In genomic region chr12:2834581-2835491, GRCh38 we compare ENCODE assay signal across 10 cellular contexts. TPM values are rescaled to one million over a fixed set of nuclear protein-coding genes. Genes with fewer than 3 reads are reported as not detected.
A peak's percentile ranks its signal among the peaks of the same experiment; 100 is the strongest.
DNase-seq lines count a peak whose midpoint lies in the region; ATAC-seq and TF ChIP-seq lines count a peak whose summit lies in the region.
"Had no signal": no experiment of that assay in that cellular context is flagged by ENCODE, and none has a peak within 500 bp of the region (broad histone marks: within the 10 kb centered on the region; RNA-seq: fewer than 3 reads in every experiment).

NRIP2 (minus strand) TSS chr12:2835035; CDS start chr12:2834983, 52 bp downstream.

- H2BK5ac ChIP-seq in mesendoderm (ENCODE audit: low read length): no peak within 1 kb of the TSS

- no peaks in the 10 kb centered on the region for H3K79me1 ChIP-seq in mesendoderm (ENCODE audit: low read length)

- no peaks in the 10 kb centered on the region for H3K9me3 ChIP-seq in uterus
- H3K9me3 ChIP-seq: BLaER1 treated with 17β-estradiol and CSF1 and Interleukin-3, amounts not matched to agents 10 nM and 100 nM had no signal

- no peak within 1 kb of the TSS for H4K5ac ChIP-seq in mesendoderm (ENCODE audit: low read length)

- H3K36me3 Mint-ChIP-seq in activated naive CD4-positive, alpha-beta T cell treated with anti-CD3 and anti-CD28 coated beads, Interleukin-2, amount 50 U/mL, for 24 hours: peaks cover 18% of the 10 kb centered on the region
- H3K36me3 Mint-ChIP-seq in activated naive CD4-positive, alpha-beta T cell treated with anti-CD3 and anti-CD28 coated beads, Interleukin-2, amount 10 ng/mL, durations not matched to agents 7 days and 5 days: peaks cover 12% of the 10 kb centered on the region
- peaks cover 20% of the 10 kb centered on the region for H3K36me3 Mint-ChIP-seq in effector memory CD8-positive, alpha-beta T cell (ENCODE audit: insufficient read depth)

- H3K4me1 ChIP-seq in mesendoderm (ENCODE audit: control insufficient read depth, low read depth, low read length) (no peaks in the 10 kb centered on the region), uterus (peaks cover 0 to 8% of the 10 kb centered on the region in 2 donors)

- no peak within 1 kb of the TSS for H3K4me3 ChIP-seq in mesendoderm (ENCODE audit: low read length)
- H3K4me3 ChIP-seq in uterus: peak within 1 kb of the TSS; percentile 2 to 26
- H3K4me3 ChIP-seq: BLaER1 treated with 17β-estradiol and CSF1 and Interleukin-3, amounts not matched to agents 10 nM and 100 nM had no signal

- H3K27ac ChIP-seq in mesendoderm (ENCODE audit: low read depth, low read length) (no peak within 1 kb of the TSS), uterus (peak within 1 kb of the TSS; percentile 61 to 73)
- H3K27ac ChIP-seq: BLaER1 treated with 17β-estradiol and CSF1 and Interleukin-3, amounts not matched to agents 10 nM and 100 nM had no signal

- no peak within 1 kb of the TSS for H3K56ac ChIP-seq in mesendoderm (ENCODE audit: low read length)

- H3K4me2 ChIP-seq in mesendoderm (ENCODE audit: low read length): no peak within 1 kb of the TSS

- CTCF ChIA-PET in activated naive CD4-positive, alpha-beta T cell treated with anti-CD3 and anti-CD28 coated beads, Interleukin-2, amount 10 ng/mL, durations not matched to agents 7 days and 5 days (lab: Charles Lee): no interaction called here

- H3K4ac ChIP-seq in mesendoderm (ENCODE audit: low read depth, low read length): no peak within 1 kb of the TSS

- H3K23ac ChIP-seq in mesendoderm (ENCODE audit: low read length): peak within 1 kb of the TSS; percentile 48

- no peak within 1 kb of the TSS for H4K8ac ChIP-seq in mesendoderm (ENCODE audit: low read depth, low read length)

- TF ChIP-seq POLR2A in uterus (IDR thresholded peaks at IDR 0.05): no peak

- H3K79me2 ChIP-seq in mesendoderm (ENCODE audit: control insufficient read depth, insufficient read depth, low read length): no peaks in the 10 kb centered on the region

- H3K4me1 Mint-ChIP-seq in activated naive CD4-positive, alpha-beta T cell treated with anti-CD3 and anti-CD28 coated beads, Interleukin-2, amount 50 U/mL, for 24 hours: peaks cover 13% of the 10 kb centered on the region
- no peaks in the 10 kb centered on the region for H3K4me1 Mint-ChIP-seq in activated naive CD4-positive, alpha-beta T cell treated with anti-CD3 and anti-CD28 coated beads, Interleukin-2, amount 10 ng/mL, durations not matched to agents 7 days and 5 days
- peaks cover 5 to 11% of the 10 kb centered on the region in 2 donors for H3K4me1 Mint-ChIP-seq in effector memory CD8-positive, alpha-beta T cell (ENCODE audit: low read depth in 2 of 2)

- peak within 1 kb of the TSS; percentile 1 for H3K9ac ChIP-seq in mesendoderm (ENCODE audit: low read length)
- H3K9ac ChIP-seq: BLaER1 treated with 17β-estradiol and CSF1 and Interleukin-3, amounts not matched to agents 10 nM and 100 nM had no signal

- intact Hi-C loops in uterus (cut with DNase I; ENCODE audit: low total_unique reads): no loop called here

- H3K4me3 Mint-ChIP-seq in activated naive CD4-positive, alpha-beta T cell treated with anti-CD3 and anti-CD28 coated beads, Interleukin-2, amount 50 U/mL, for 24 hours: no peak within 1 kb of the TSS
- no peak within 1 kb of the TSS for H3K4me3 Mint-ChIP-seq in activated naive CD4-positive, alpha-beta T cell treated with anti-CD3 and anti-CD28 coated beads, Interleukin-2, amount 10 ng/mL, durations not matched to agents 7 days and 5 days
- H3K4me3 Mint-ChIP-seq in effector memory CD8-positive, alpha-beta T cell: no peak within 1 kb of the TSS

- no peak within 1 kb of the TSS for H2AK5ac ChIP-seq in mesendoderm (ENCODE audit: low read length)

- peak within 1 kb of the TSS; percentile 41 for H3K27ac Mint-ChIP-seq in activated naive CD4-positive, alpha-beta T cell treated with anti-CD3 and anti-CD28 coated beads, Interleukin-2, amount 50 U/mL, for 24 hours
- H3K27ac Mint-ChIP-seq in activated naive CD4-positive, alpha-beta T cell treated with anti-CD3 and anti-CD28 coated beads, Interleukin-2, amount 10 ng/mL, durations not matched to agents 7 days and 5 days: no peak within 1 kb of the TSS
- peak within 1 kb of the TSS; percentile 24 to 71 for H3K27ac Mint-ChIP-seq in effector memory CD8-positive, alpha-beta T cell

- H3K18ac ChIP-seq in mesendoderm (ENCODE audit: low read length): no peak within 1 kb of the TSS

- ATAC-seq in effector memory CD8-positive, alpha-beta T cell (replicated peaks): no peak
- ATAC-seq in GM19328 (IDR thresholded peaks at IDR 0.05; ENCODE audit: unreplicated experiment) (no peak), GM21515 (IDR thresholded peaks at IDR 0.05; ENCODE audit: unreplicated experiment) (no peak), GM21423 (IDR thresholded peaks at IDR 0.05; ENCODE audit: unreplicated experiment) (no peak)

- peak in 3 of 4 experiments; percentile 6 to 22 (median 19) for TF ChIP-seq CTCF in uterus (IDR thresholded peaks at IDR 0.05)

- H2BK15ac ChIP-seq in mesendoderm (replicated peaks; ENCODE audit: low read depth): no peak within 1 kb of the TSS

- H3K9me3 Mint-ChIP-seq in activated naive CD4-positive, alpha-beta T cell treated with anti-CD3 and anti-CD28 coated beads, Interleukin-2, amount 50 U/mL, for 24 hours: no peaks in the 10 kb centered on the region
- no peaks in the 10 kb centered on the region for H3K9me3 Mint-ChIP-seq in activated naive CD4-positive, alpha-beta T cell treated with anti-CD3 and anti-CD28 coated beads, Interleukin-2, amount 10 ng/mL, durations not matched to agents 7 days and 5 days
- no peaks in the 10 kb centered on the region for H3K9me3 Mint-ChIP-seq in effector memory CD8-positive, alpha-beta T cell

- no peaks in the 10 kb centered on the region for H3K27me3 ChIP-seq in mesendoderm (ENCODE audit: insufficient read depth, low read length, poor library complexity)
- no peaks in the 10 kb centered on the region for H3K27me3 ChIP-seq in uterus
- H3K27me3 ChIP-seq: BLaER1 treated with 17β-estradiol and CSF1 and Interleukin-3, amounts not matched to agents 10 nM and 100 nM had no signal

- H3K36me3 ChIP-seq in mesendoderm (ENCODE audit: control insufficient read depth, insufficient read depth, low read length) (no peaks in the 10 kb centered on the region), uterus (no peaks in the 10 kb centered on the region)

- DNase-seq in activated naive CD4-positive, alpha-beta T cell treated with anti-CD3 and anti-CD28 coated beads, Interleukin-2, amount 10 ng/mL, durations not matched to agents 7 days and 5 days: no peak
- no peak for DNase-seq in effector memory CD8-positive, alpha-beta T cell
- DNase-seq in mesendoderm (peak; percentile 67), uterus (peak; percentile 63 to 66)
- DNase-seq: trophoblast cell had no signal

- H2BK120ac ChIP-seq in mesendoderm (ENCODE audit: low read depth, low read length): no peak within 1 kb of the TSS

- no CpG with 5 or more reads among the region's 32 CpGs for WGBS in mesendoderm (ENCODE audit: extremely low coverage, insufficient coverage, low lambda C conversion rate)

- no peaks in the 10 kb centered on the region for H3K27me3 Mint-ChIP-seq in activated naive CD4-positive, alpha-beta T cell treated with anti-CD3 and anti-CD28 coated beads, Interleukin-2, amount 50 U/mL, for 24 hours
- no peaks in the 10 kb centered on the region for H3K27me3 Mint-ChIP-seq in activated naive CD4-positive, alpha-beta T cell treated with anti-CD3 and anti-CD28 coated beads, Interleukin-2, amount 10 ng/mL, durations not matched to agents 7 days and 5 days
- H3K27me3 Mint-ChIP-seq in effector memory CD8-positive, alpha-beta T cell: no peaks in the 10 kb centered on the region

RNA-seq across cellular contexts. Expression of gene NRIP2, which starts in this region (rescaled TPM):
- not detected for polyA plus RNA-seq in mesendoderm (2013, experiment 1 of 2)
- not detected for polyA plus RNA-seq in mesendoderm (2013, experiment 2 of 2)
- 10 to 100 TPM in 1 of 4 donors, 1 to 10 TPM in 3; 2.4 to 10.5 (median 7.0) TPM for total RNA-seq in uterus

Comparison
In these comparisons a context has a peak if more than half of its experiments do, and no peak if none do; other contexts are left out.
1. DNase-seq: peak in mesendoderm (single experiment) and uterus (2 of 2); none in activated naive CD4-positive, alpha-beta T cell treated with anti-CD3 and anti-CD28 coated beads, Interleukin-2, amount 10 ng/mL, durations not matched to agents 7 days and 5 days (single experiment) and effector memory CD8-positive, alpha-beta T cell (0 of 3).